In genomic region chr17:41287050-41287449, GRCh38 we compare ENCODE assay signal across 19 cellular contexts.
"Had no signal": no experiment of that assay in that cellular context is flagged by ENCODE, and none has a peak within 500 bp of the region (broad histone marks: within the 10 kb centered on the region; RNA-seq: fewer than 3 reads in every experiment).

No MANE protein-coding gene starts in this region.

- H3K4me1 ChIP-seq: colonic mucosa, heart right ventricle, psoas muscle had no signal

- DNase-seq: activated CD4-positive, alpha-beta T cell treated with anti-CD3 and anti-CD28 coated beads for 1 hour; activated CD4-positive, alpha-beta T cell treated with anti-CD3 and anti-CD28 coated beads, Interleukin-2, amount 50 U/mL, for 4 hours; activated naive CD4-positive, alpha-beta T cell treated with Interleukin-2 at 50 U/mL for 16 hours; activated naive CD8-positive, alpha-beta T cell treated with anti-CD3 and anti-CD28 coated beads, Interleukin-2, amount 10 ng/mL, durations not matched to agents 7 days and 5 days; activated T-cell treated with anti-CD3 and anti-CD28 coated beads, Interleukin-2, amount 50 U/mL, for 48 hours; amygdala; colonic mucosa; esophagus squamous epithelium; heart right ventricle; left ventricle myocardium superior; mammary epithelial cell; midbrain; natural killer cell; psoas muscle; right cardiac atrium; stimulated activated CD4-positive, alpha-beta T cell treated with anti-CD3 and anti-CD28 coated beads, Interleukin-12 subunit alpha, Interleukin-12 subunit beta, amount 100 ng/mL, for 4 hours; stimulated activated CD4-positive, alpha-beta T cell treated with anti-CD3 and anti-CD28 coated beads, Interleukin-4, amount 100 ng/mL, for 4 hours; stimulated activated naive CD8-positive, alpha-beta T cell treated with anti-CD3 and anti-CD28 coated beads, Interleukin-15, Interleukin-2, amounts not matched to agents 100 U/mL and 50 U/mL, for 24 hours; thyroid gland had no signal

- H3K27me3 ChIP-seq: colonic mucosa, thyroid gland had no signal

- H3K9me3 ChIP-seq: colonic mucosa, esophagus squamous epithelium, heart right ventricle, psoas muscle, thyroid gland had no signal

- H3K36me3 ChIP-seq: colonic mucosa, esophagus squamous epithelium, heart right ventricle, thyroid gland had no signal

- H3K4me3 ChIP-seq: colonic mucosa, esophagus squamous epithelium, heart right ventricle, psoas muscle, thyroid gland had no signal
